ENCODE assay signal across 1 cellular context in the genomic region with DNA sequence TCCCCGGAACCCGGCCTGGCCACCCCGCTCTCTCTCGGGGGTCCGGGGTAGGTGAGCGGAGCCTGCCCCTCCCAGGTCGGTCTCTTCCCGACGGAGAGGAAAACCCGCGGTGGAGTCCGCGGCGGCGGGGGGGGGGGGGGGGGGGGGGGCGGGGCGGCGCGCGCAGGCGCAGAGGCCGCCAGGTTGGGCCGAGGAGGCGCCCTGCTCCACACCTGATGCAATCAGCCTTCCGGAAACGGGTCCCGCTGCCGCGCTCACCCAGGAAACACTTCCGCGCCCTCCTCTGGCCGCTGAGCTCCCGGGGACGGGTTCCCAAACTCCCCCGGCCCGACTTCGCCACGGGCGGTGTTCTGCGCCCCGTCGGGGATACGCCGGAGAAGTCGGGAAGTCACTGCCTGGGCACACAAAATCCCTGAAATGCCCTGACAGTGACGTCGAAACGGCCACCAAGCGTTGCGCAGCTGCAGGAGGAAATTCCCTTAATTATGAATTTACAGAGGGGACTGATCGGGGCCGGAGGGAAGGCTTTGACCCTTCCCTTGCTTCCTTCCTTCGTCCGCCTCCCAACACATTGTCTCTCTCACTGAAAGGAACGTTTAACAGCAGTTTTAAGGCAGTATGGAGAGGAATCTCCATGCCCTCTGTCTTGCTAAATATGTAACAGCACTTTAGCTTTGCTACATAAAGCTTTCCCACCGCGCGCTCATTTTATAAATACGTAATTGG.
A peak's percentile ranks its signal among the peaks of the same experiment; 100 is the strongest.
TF ChIP-seq lines count a peak whose summit lies in the region.

No MANE protein-coding gene starts in this region.

TF ChIP-seq in HEK293, 187 proteins besides CTCF, POLR2A, EP300 and RAD21 (continued from another document):
- peak; percentile 75; the same call in 1 of the 2 replicates for TF ChIP-seq ZNF76 (tag by site-specific recombination; IDR thresholded peaks at IDR 0.05; ENCODE audit: borderline replicate concordance, low read depth)
- peak; percentile 28; the same call in 1 of the 2 replicates for TF ChIP-seq FEZF1 (tag by site-specific recombination; IDR thresholded peaks at IDR 0.05)
- peak; percentile 58 for TF ChIP-seq SP7 (tag by site-specific recombination; IDR thresholded peaks at IDR 0.05)
- no peak for TF ChIP-seq GFI1B (tag by site-specific recombination; IDR thresholded peaks at IDR 0.05)
- no peak for TF ChIP-seq ZNF426 (tag by site-specific recombination; IDR thresholded peaks at IDR 0.05)
- peak; percentile 62; the same call in 1 of the 2 replicates for TF ChIP-seq MZF1 (tag by site-specific recombination; IDR thresholded peaks at IDR 0.05; ENCODE audit: borderline replicate concordance)
- TF ChIP-seq, protein P1, sequence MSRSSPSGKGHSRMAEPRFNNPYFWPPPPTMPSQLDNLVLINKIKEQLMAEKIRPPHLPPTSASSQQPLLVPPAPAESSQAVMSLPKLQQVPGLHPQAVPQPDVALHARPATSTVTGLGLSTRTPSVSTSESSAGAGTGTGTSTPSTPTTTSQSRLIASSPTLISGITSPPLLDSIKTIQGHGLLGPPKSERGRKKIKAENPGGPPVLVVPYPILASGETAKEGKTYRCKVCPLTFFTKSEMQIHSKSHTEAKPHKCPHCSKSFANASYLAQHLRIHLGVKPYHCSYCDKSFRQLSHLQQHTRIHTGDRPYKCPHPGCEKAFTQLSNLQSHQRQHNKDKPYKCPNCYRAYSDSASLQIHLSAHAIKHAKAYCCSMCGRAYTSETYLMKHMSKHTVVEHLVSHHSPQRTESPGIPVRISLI (tag by site-specific recombination; IDR thresholded peaks at IDR 0.05) = no peak
- TF ChIP-seq OSR2 (tag by site-specific recombination; IDR thresholded peaks at IDR 0.05) = 0 out of 2 replicates have a peak, but pooled peaks have one; percentile 12
- no peak for TF ChIP-seq ZNF670 (tag by site-specific recombination; IDR thresholded peaks at IDR 0.05; ENCODE audit: low read depth)
- TF ChIP-seq ZBTB49 (tag by site-specific recombination; IDR thresholded peaks at IDR 0.05; ENCODE audit: low read depth) = no peak
- TF ChIP-seq, protein P2, sequence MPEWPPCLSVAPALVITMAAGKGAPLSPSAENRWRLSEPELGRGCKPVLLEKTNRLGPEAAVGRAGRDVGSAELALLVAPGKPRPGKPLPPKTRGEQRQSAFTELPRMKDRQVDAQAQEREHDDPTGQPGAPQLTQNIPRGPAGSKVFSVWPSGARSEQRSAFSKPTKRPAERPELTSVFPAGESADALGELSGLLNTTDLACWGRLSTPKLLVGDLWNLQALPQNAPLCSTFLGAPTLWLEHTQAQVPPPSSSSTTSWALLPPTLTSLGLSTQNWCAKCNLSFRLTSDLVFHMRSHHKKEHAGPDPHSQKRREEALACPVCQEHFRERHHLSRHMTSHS (tag by site-specific recombination; IDR thresholded peaks at IDR 0.05) = no peak
- TF ChIP-seq ZNF629 (tag by site-specific recombination; IDR thresholded peaks at IDR 0.05) = peak; percentile 78
- TF ChIP-seq ZNF121 (tag by site-specific recombination; IDR thresholded peaks at IDR 0.05) = no peak
- TF ChIP-seq ZNF175 (tag by site-specific recombination; IDR thresholded peaks at IDR 0.05) = no peak
